Comparison of ENCODE assay signal across 8 cellular contexts in genomic region chr10:133520193-133520738, GRCh38. TPM values are rescaled to one million over a fixed set of nuclear protein-coding genes. Genes with fewer than 3 reads are reported as not detected.
DNase-seq lines count a peak whose midpoint lies in the region; ATAC-seq and TF ChIP-seq lines count a peak whose summit lies in the region.

No MANE protein-coding gene starts in this region.

- 0 to 30% methylated on average over 2 to 3 of the region's 33 CpGs for WGBS in gastroesophageal sphincter (ENCODE audit: low coverage in 1 of 2), 2 donors
- WGBS in upper lobe of left lung, 2 donors, result 4 to 15% methylated on average over 10 to 29 of the region's 33 CpGs

- TF ChIP-seq EP300 in gastroesophageal sphincter (IDR thresholded peaks at IDR 0.05) (no peak), upper lobe of left lung (IDR thresholded peaks at IDR 0.05) (no peak)

- peak overlapping the region; percentile 72 for H3K4me3 Mint-ChIP-seq in Caco-2 (ENCODE audit: unreplicated experiment)

- TF ChIP-seq POLR2A in gastroesophageal sphincter (IDR thresholded peaks at IDR 0.05) (no peak), upper lobe of left lung (IDR thresholded peaks at IDR 0.05) (no peak)

- peaks cover 29% of the 10 kb centered on the region for H3K9me3 Mint-ChIP-seq in Caco-2 (ENCODE audit: unreplicated experiment)

- CTCF ChIA-PET in Caco-2 (lab: Charles Lee), result interaction anchor here (0.6 to 1.4 kb wide), 4 partner anchors 11 to 213 kb away, joined by 3 to 7 read pairs (median 4); no protein-coding TSS in a partner anchor

- no peaks in the 10 kb centered on the region for H3K27me3 ChIP-seq in Caco-2 (replicated peaks; ENCODE audit: control insufficient read depth, insufficient read depth, low read length)
- peaks cover 34% of the 10 kb centered on the region for H3K27me3 ChIP-seq in RWPE2 (ENCODE audit: insufficient read depth, poor library complexity, severe bottlenecking)
- H3K27me3 ChIP-seq in gastroesophageal sphincter, result no peaks in the 10 kb centered on the region
- H3K27me3 ChIP-seq in upper lobe of left lung, result no peaks in the 10 kb centered on the region

- H3K27ac Mint-ChIP-seq in Caco-2 (ENCODE audit: unreplicated experiment), result peak overlapping the region; percentile 30

- H3K36me3 Mint-ChIP-seq in Caco-2 (ENCODE audit: insufficient read depth, unreplicated experiment), result no peaks in the 10 kb centered on the region

- peaks cover 11% of the 10 kb centered on the region for H3K4me1 ChIP-seq in Caco-2
- no peaks in the 10 kb centered on the region for H3K4me1 ChIP-seq in RWPE2 (ENCODE audit: insufficient read depth, poor library complexity, severe bottlenecking)
- H3K4me1 ChIP-seq in gastroesophageal sphincter, result peaks cover 0 to 14% (median 0%) of the 10 kb centered on the region in 3 donors
- H3K4me1 ChIP-seq in upper lobe of left lung, result peaks cover 0 to 11% (median 3%) of the 10 kb centered on the region in 4 donors

- peaks cover 11% of the 10 kb centered on the region for H3K4me1 Mint-ChIP-seq in Caco-2 (ENCODE audit: low read depth, unreplicated experiment)

- POLR2A ChIA-PET in Caco-2 (lab: Charles Lee), result no interaction called here

- peaks cover 6% of the 10 kb centered on the region; the same call in 1 of the 2 replicates for H3K9me3 ChIP-seq in Caco-2
- no peaks in the 10 kb centered on the region for H3K9me3 ChIP-seq in RWPE2 (ENCODE audit: severe bottlenecking)
- peaks cover 0 to 22% (median 0%) of the 10 kb centered on the region in 3 donors for H3K9me3 ChIP-seq in gastroesophageal sphincter
- H3K9me3 ChIP-seq in upper lobe of left lung, result peaks cover 9 to 14% (median 11%) of the 10 kb centered on the region in 4 donors

- H3K27me3 Mint-ChIP-seq in Caco-2 (ENCODE audit: insufficient read depth, unreplicated experiment), result peaks cover 15% of the 10 kb centered on the region

- H3K27ac ChIP-seq in RWPE2 (ENCODE audit: poor library complexity, severe bottlenecking) (no peak overlapping the region), gastroesophageal sphincter (peak overlapping the region in 2 of 4 donors; percentile 47 to 57), upper lobe of left lung (no peak overlapping the region)

- H3K4me3 ChIP-seq in Caco-2 (ENCODE audit: low read depth, low read length) (peak overlapping the region; percentile 61), RWPE2 (ENCODE audit: severe bottlenecking) (no peak overlapping the region), gastroesophageal sphincter (peak overlapping the region; percentile 20 to 50), upper lobe of left lung (peak overlapping the region in 3 of 4 donors; percentile 19 to 53 (median 48))

- TF ChIP-seq CTCF in Caco-2 (IDR thresholded peaks at IDR 0.05; ENCODE audit: insufficient read depth in 1 of 2, low read depth in 1 of 2, low read length in 1 of 2, severe bottlenecking in 1 of 2, unreplicated experiment in 1 of 2) (peak; percentile 96 to 98), RWPE2 (IDR thresholded peaks at IDR 0.05; ENCODE audit: poor library complexity, severe bottlenecking) (peak; percentile 91), gastroesophageal sphincter (IDR thresholded peaks at IDR 0.05) (peak; percentile 50 to 95 (median 70)), upper lobe of left lung (IDR thresholded peaks at IDR 0.05) (peak; percentile 65 to 90 (median 78))

- no TSS peak for BruUV-seq in Caco-2 (replicated peaks; lab: Mats Ljungman, UMichigan)

- peak; percentile 92 to 98 for DNase-seq in Caco-2
- no peak for DNase-seq in RWPE2 (ENCODE audit: low spot score)
- peak; percentile 83 for DNase-seq in activated effector memory CD4-positive, alpha-beta T cell treated with Interleukin-2 at 50 U/mL for 16 hours
- DNase-seq in posterior vena cava (ENCODE audit: low spot score), result peak; percentile 94
- peak; percentile 82 to 97 for DNase-seq in upper lobe of left lung

- H3K36me3 ChIP-seq in Caco-2 (ENCODE audit: control insufficient read depth, insufficient read depth, low read length) (no peaks in the 10 kb centered on the region), RWPE2 (ENCODE audit: low read depth) (no peaks in the 10 kb centered on the region), gastroesophageal sphincter (no peaks in the 10 kb centered on the region), upper lobe of left lung (no peaks in the 10 kb centered on the region)

- intact Hi-C loops in Caco-2 (cut with micrococcal nuclease; ENCODE audit: unreplicated experiment) (loop anchor here (1.0 kb wide), 2 partner anchors 81 to 191 kb away; no protein-coding TSS in a partner anchor), posterior vena cava (cut with DNase I) (no loop called here)

- ATAC-seq in GM19372 (IDR thresholded peaks at IDR 0.05; ENCODE audit: low read depth, unreplicated experiment) (peak; percentile 98), HG03558 (IDR thresholded peaks at IDR 0.05; ENCODE audit: extremely low read depth, unreplicated experiment) (peak; percentile 50), RWPE2 (ENCODE audit: low read depth) (peak; percentile 93), gastroesophageal sphincter (peak; percentile 88), upper lobe of left lung (ENCODE audit: low FRiP score in 2 of 2) (peak; percentile 92 to 97)

RNA-seq across cellular contexts. Expression of gene CYP2E1, which starts 6.9 kb away (rescaled TPM):
- total RNA-seq in Caco-2 (2022) (0.23 TPM in 1 of 2 replicates, not detected in the other), gastroesophageal sphincter (1 to 10 TPM in 3 of 4 donors, under 1 TPM in 1; 0.22 to 3.1 (median 1.8) TPM), posterior vena cava (1 to 10 TPM; 2.1 to 2.9 TPM), upper lobe of left lung (10 to 100 TPM in 1 of 6 donors, 1 to 10 TPM in 2, under 1 TPM in 1, not detected in 2; 0.91 to 17.8 (median 1.6) TPM)

RNA-seq across cellular contexts. Expression of gene SYCE1, which starts 45.1 kb away (rescaled TPM):
- total RNA-seq in Caco-2 (2022), result not detected in 2 replicates
- total RNA-seq in gastroesophageal sphincter, result 10 to 100 TPM in 1 of 4 donors, under 1 TPM in 1, not detected in 2; 0.39 to 10.4 TPM
- under 1 TPM; 0.51 to 0.76 TPM for total RNA-seq in posterior vena cava
- total RNA-seq in upper lobe of left lung, result 10 to 100 TPM in 1 of 6 donors, 1 to 10 TPM in 1, not detected in 4; 1.0 to 21.0 TPM
